ENCODE assay signal across 10 cellular contexts in genomic region chr17:27545562-27546229, GRCh38.
DNase-seq lines count a peak whose midpoint lies in the region; ATAC-seq, FAIRE-seq and TF ChIP-seq lines count a peak whose summit lies in the region.
"Had no signal": no experiment of that assay in that cellular context is flagged by ENCODE, and none has a peak within 500 bp of the region (broad histone marks: within the 10 kb centered on the region; RNA-seq: fewer than 3 reads in every experiment).

No MANE protein-coding gene starts in this region.

- ATAC-seq in upper lobe of right lung (peak; percentile 15), HG03342 (IDR thresholded peaks at IDR 0.05; ENCODE audit: unreplicated experiment) (no peak)

- POLR2A ChIA-PET in MCF 10A (lab: Yijun Ruan, JAX) = interaction anchor here (0.7 to 0.8 kb wide), 2 partner anchors 12 to 140 kb away, joined by 3 read pairs; no protein-coding TSS in a partner anchor

- no peak for DNase-seq in MCF 10A (ENCODE audit: unreplicated experiment)
- no peak for DNase-seq in breast epithelium (ENCODE audit: low spot score in 2 of 2)
- peak; percentile 82 for DNase-seq in NCI-H774 (lab: John Stamatoyannopoulos, UW)
- DNase-seq in upper lobe of right lung = no peak
- DNase-seq in tibial artery = no peak
- DNase-seq in frontal cortex (ENCODE audit: low spot score in 2 of 2) = no peak

- H3K27me3 Mint-ChIP-seq in MCF 10A (ENCODE audit: insufficient read depth, unreplicated experiment) = no peaks in the 10 kb centered on the region
- no peaks in the 10 kb centered on the region for H3K27me3 Mint-ChIP-seq in dendritic cell treated with granulocyte-macrophage colony-stimulating factor and Interleukin-4, amounts not matched to agents 40 ng/mL and 50 ng/mL, for 4 days

- H3K36me3 ChIP-seq in breast epithelium = no peaks in the 10 kb centered on the region
- no peaks in the 10 kb centered on the region for H3K36me3 ChIP-seq in upper lobe of right lung
- H3K36me3 ChIP-seq in tibial artery = no peaks in the 10 kb centered on the region
- H3K36me3 ChIP-seq: vagina had no signal

- BruUV-seq in MCF 10A (replicated peaks; lab: Mats Ljungman, UMichigan) = no TSS peak

- no peak overlapping the region for H3K4me3 Mint-ChIP-seq in MCF 10A (ENCODE audit: unreplicated experiment)
- no peak overlapping the region for H3K4me3 Mint-ChIP-seq in dendritic cell treated with granulocyte-macrophage colony-stimulating factor and Interleukin-4, amounts not matched to agents 40 ng/mL and 50 ng/mL, for 4 days

- H3K4me3 ChIP-seq in breast epithelium = no peak overlapping the region
- no peak overlapping the region for H3K4me3 ChIP-seq in upper lobe of right lung
- no peak overlapping the region for H3K4me3 ChIP-seq in tibial artery
- H3K4me3 ChIP-seq: lung, vagina had no signal

- TF ChIP-seq CTCF in MCF 10A (IDR thresholded peaks at IDR 0.05; ENCODE audit: unreplicated experiment) (no peak), breast epithelium (IDR thresholded peaks at IDR 0.05) (no peak), upper lobe of right lung (IDR thresholded peaks at IDR 0.05) (no peak), tibial artery (IDR thresholded peaks at IDR 0.05) (no peak)

- H3K36me3 Mint-ChIP-seq in MCF 10A (ENCODE audit: insufficient read depth, unreplicated experiment) = peaks cover 6% of the 10 kb centered on the region
- no peaks in the 10 kb centered on the region for H3K36me3 Mint-ChIP-seq in dendritic cell treated with granulocyte-macrophage colony-stimulating factor and Interleukin-4, amounts not matched to agents 40 ng/mL and 50 ng/mL, for 4 days (ENCODE audit: low read depth)

- H3K27ac ChIP-seq in breast epithelium (no peak overlapping the region), upper lobe of right lung (no peak overlapping the region), tibial artery (no peak overlapping the region)
- H3K27ac ChIP-seq: vagina had no signal

- H3K27me3 ChIP-seq in breast epithelium (no peaks in the 10 kb centered on the region), upper lobe of right lung (no peaks in the 10 kb centered on the region), tibial artery (no peaks in the 10 kb centered on the region)
- H3K27me3 ChIP-seq: vagina had no signal

- H3K9me3 Mint-ChIP-seq in MCF 10A (ENCODE audit: unreplicated experiment) = no peaks in the 10 kb centered on the region
- H3K9me3 Mint-ChIP-seq in dendritic cell treated with granulocyte-macrophage colony-stimulating factor and Interleukin-4, amounts not matched to agents 40 ng/mL and 50 ng/mL, for 4 days = no peaks in the 10 kb centered on the region

- CTCF ChIA-PET in MCF 10A (lab: Yijun Ruan, JAX) = interaction anchor here (0.9 to 2.5 kb wide), 5 partner anchors 11 to 192 kb away, joined by 3 to 8 read pairs (median 7); no protein-coding TSS in a partner anchor

- H3K4me1 ChIP-seq in breast epithelium (peaks cover 0 to 3% of the 10 kb centered on the region in 2 donors), upper lobe of right lung (peaks cover 35% of the 10 kb centered on the region), tibial artery (peaks cover 3 to 22% (median 11%) of the 10 kb centered on the region in 4 donors)

- peaks cover 43% of the 10 kb centered on the region for H3K4me1 Mint-ChIP-seq in MCF 10A (ENCODE audit: insufficient read depth, unreplicated experiment)
- H3K4me1 Mint-ChIP-seq in dendritic cell treated with granulocyte-macrophage colony-stimulating factor and Interleukin-4, amounts not matched to agents 40 ng/mL and 50 ng/mL, for 4 days (ENCODE audit: low read depth) = peaks cover 51% of the 10 kb centered on the region

- intact Hi-C loops in MCF 10A (cut with micrococcal nuclease) (no loop called here), breast epithelium (cut with DNase I; ENCODE audit: low total_unique reads) (no loop called here), upper lobe of right lung (cut with DNase I) (no loop called here), tibial artery (cut with DNase I; ENCODE audit: low total_unique reads) (no loop called here)
- intact Hi-C loops in dendritic cell treated with granulocyte-macrophage colony-stimulating factor and Interleukin-4, amounts not matched to agents 40 ng/mL and 50 ng/mL, for 4 days (cut with micrococcal nuclease) = no loop called here

- no peak for TF ChIP-seq POLR2A in breast epithelium (IDR thresholded peaks at IDR 0.05)

- H3K27ac Mint-ChIP-seq in MCF 10A (ENCODE audit: low read depth, unreplicated experiment) = peak overlapping the region; percentile 70
- H3K27ac Mint-ChIP-seq in dendritic cell treated with granulocyte-macrophage colony-stimulating factor and Interleukin-4, amounts not matched to agents 40 ng/mL and 50 ng/mL, for 4 days = peak overlapping the region; percentile 36

- no peak for FAIRE-seq in frontal cortex (lab: Jason Lieb, UNC)

- H3K9me3 ChIP-seq in breast epithelium (no peaks in the 10 kb centered on the region), upper lobe of right lung (no peaks in the 10 kb centered on the region), tibial artery (no peaks in the 10 kb centered on the region)
- H3K9me3 ChIP-seq: vagina had no signal
